In the genomic region with DNA sequence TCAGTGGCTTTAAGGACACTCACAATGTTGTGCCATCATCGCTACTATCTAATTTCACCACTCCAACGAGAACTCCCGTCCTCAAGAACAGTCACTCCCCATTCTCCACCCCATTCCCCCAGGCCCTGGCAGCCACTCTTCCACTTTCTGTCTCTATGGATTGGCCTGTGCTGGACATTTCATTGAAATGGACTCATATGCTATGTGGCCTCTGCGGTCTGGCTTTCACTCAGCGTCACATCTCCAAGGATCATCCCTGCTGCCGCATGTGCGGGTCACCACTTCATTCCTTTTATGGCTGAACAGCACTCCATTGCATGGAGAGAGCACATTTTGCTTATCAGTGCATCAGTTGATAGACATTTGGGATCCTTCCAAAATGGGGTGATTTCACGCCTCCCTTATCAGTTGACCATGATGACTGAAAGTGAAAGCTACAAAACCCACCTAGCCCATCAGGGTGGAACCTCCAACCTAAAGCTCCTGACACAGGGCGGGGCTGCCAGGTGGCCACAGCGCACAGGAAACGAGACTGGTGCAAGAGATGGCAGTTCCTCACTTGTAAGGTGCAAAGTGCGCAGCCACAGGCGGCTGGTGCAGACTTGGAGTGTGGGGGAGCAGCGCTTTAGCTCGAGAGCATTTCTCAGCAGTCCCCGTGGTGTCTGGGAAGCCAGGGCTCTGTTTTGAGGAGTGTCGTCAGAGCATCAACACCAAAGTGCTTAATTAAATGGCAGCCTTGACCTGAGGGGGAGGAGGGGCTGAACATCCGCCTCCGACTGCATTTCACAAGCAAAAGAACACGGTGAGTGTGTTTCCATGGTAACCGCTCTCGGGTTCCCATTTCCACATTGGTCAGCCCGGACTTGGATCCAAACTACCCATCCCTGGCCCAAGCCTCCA, we compare ENCODE assay signal across 8 cellular contexts.
DNase-seq lines count a peak whose midpoint lies in the region; ATAC-seq and TF ChIP-seq lines count a peak whose summit lies in the region.

No MANE protein-coding gene starts in this region.

- ATAC-seq in GM21723 (IDR thresholded peaks at IDR 0.05; ENCODE audit: unreplicated experiment) = peak; percentile 88

- in situ Hi-C loops in GM13977 (cut with MboI; ENCODE audit: low pct_unique_long_range_greater_than_20kb, low sequenced_read_pairs, unreplicated experiment) = no loop called here

- DNase-seq in GM13977 (ENCODE audit: low spot score) = peak; percentile 84
- DNase-seq in MV-4-11 (lab: John Stamatoyannopoulos, UW) = peak; percentile 47
- DNase-seq in activated T-cell treated with anti-CD3 and anti-CD28 coated beads, Interleukin-2, amount 50 U/mL, for 1 hour = peak; percentile 79
- DNase-seq in hypothalamus (lab: John Stamatoyannopoulos, UW) = peak in 35 of 51 donors; percentile 17 to 81 (median 68)
- peak; percentile 38 to 55 for DNase-seq in stimulated activated CD8-positive, alpha-beta memory T cell treated with anti-CD3 and anti-CD28 coated beads, Interleukin-4, amount 100 ng/mL, for 4 hours (ENCODE audit: low read depth in 2 of 2, low spot score in 1 of 2)
- no peak for DNase-seq in NCI-H2081 (lab: John Stamatoyannopoulos, UW)
- DNase-seq in SIG-M5 (lab: John Stamatoyannopoulos, UW) = no peak

- no peak for TF ChIP-seq CTCF in GM13977 (IDR thresholded peaks at IDR 0.05; ENCODE audit: extremely low read depth, insufficient read depth, missing control alignments)

Comparison
In these comparisons a context has a peak if more than half of its experiments do, and no peak if none do; other contexts are left out.
1. DNase-seq: peak in GM13977 (single experiment), MV-4-11 (single experiment), activated T-cell treated with anti-CD3 and anti-CD28 coated beads, Interleukin-2, amount 50 U/mL, for 1 hour (single experiment), hypothalamus (35 of 51) and stimulated activated CD8-positive, alpha-beta memory T cell treated with anti-CD3 and anti-CD28 coated beads, Interleukin-4, amount 100 ng/mL, for 4 hours (2 of 2); none in NCI-H2081 (0 of 2) and SIG-M5 (single experiment).